In the genomic region with DNA sequence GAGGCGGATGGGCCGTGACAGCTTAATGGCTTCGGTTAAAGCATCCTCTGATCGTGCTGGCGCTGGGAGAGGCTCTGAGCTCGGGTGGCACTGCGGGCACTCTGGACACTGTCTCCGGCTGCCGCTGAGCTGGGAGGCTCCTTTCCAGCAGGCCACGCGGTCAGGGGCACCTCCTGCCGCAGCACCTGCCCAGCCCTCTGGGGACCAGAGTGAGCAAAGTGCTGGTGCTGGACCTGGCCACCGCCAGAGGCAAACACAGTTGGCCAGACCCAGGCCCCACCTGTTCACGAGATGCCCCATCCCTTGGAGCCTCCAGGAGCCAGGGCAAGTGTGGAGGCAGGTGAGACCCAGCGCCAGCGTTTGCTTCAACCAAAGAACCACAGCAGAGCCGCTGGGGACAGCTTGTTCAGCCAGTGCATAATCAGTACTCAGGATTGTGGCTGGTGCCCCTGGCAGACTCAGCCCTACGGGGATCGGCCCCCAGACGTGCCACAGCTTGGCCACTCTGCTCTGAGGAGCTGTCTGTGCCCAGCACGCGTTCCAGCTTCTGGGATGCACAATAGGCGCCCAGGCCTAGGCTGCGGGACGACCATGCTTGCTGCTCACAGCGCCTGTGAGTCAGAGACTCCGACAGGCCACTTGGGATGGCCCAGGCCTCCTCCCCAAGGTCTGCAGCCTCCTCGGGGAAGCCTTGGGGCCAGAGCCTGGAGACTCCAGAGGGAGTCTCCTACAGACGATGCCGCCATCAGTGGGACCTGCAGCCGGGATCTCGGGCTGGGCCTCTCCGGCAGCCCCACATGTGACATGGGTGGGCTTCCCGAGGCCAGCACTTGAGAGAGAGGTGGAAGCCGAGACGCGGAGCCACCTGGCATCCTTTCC, we compare ENCODE assay signal across 11 cellular contexts. TPM values are rescaled to one million over a fixed set of nuclear protein-coding genes. Genes with fewer than 3 reads are reported as not detected.
DNase-seq lines count a peak whose midpoint lies in the region; ATAC-seq and TF ChIP-seq lines count a peak whose summit lies in the region.
"Had no signal": no experiment of that assay in that cellular context is flagged by ENCODE, and none has a peak within 500 bp of the region (broad histone marks: within the 10 kb centered on the region; RNA-seq: fewer than 3 reads in every experiment).

No MANE protein-coding gene starts in this region.

- 74% methylated on average over 4 of the region's 37 CpGs for WGBS in right lobe of liver (ENCODE audit: insufficient coverage, low coverage, low lambda C conversion rate, missing lambda C conversion rate)

- H3K36me3 ChIP-seq in left ventricle myocardium inferior (no peaks in the 10 kb centered on the region), right atrium auricular region (no peaks in the 10 kb centered on the region), right lobe of liver (no peaks in the 10 kb centered on the region)

- H3K27me3 ChIP-seq in left ventricle myocardium inferior (ENCODE audit: low read depth) (peaks cover 52% of the 10 kb centered on the region), right atrium auricular region (no peaks in the 10 kb centered on the region), right lobe of liver (no peaks in the 10 kb centered on the region)

- intact Hi-C loops in left ventricle myocardium inferior (cut with micrococcal nuclease) (no loop called here), right lobe of liver (cut with DNase I) (no loop called here)
- intact Hi-C loops in activated CD8-positive, alpha-beta T cell treated with anti-CD3 and anti-CD28 coated beads for 36 hours (cut with micrococcal nuclease) = no loop called here

- no peaks in the 10 kb centered on the region for H3K9me3 Mint-ChIP-seq in activated CD8-positive, alpha-beta T cell treated with anti-CD3 and anti-CD28 coated beads for 36 hours
- H3K9me3 Mint-ChIP-seq: activated naive CD4-positive, alpha-beta T cell treated with anti-CD3 and anti-CD28 coated beads, Interleukin-2, amount 50 U/mL, for 24 hours; nephron had no signal

- H3K27ac ChIP-seq in left ventricle myocardium inferior (replicated peaks) (peak overlapping the region; percentile 66), right atrium auricular region (peak overlapping the region in 1 of 2 donors; percentile 17), right lobe of liver (peak overlapping the region; percentile 59 to 83 (median 65))

- H3K4me3 ChIP-seq in left ventricle myocardium inferior (no peak overlapping the region), right atrium auricular region (peak overlapping the region in 1 of 2 donors; percentile 2), right lobe of liver (no peak overlapping the region)

- H3K27ac Mint-ChIP-seq in activated CD8-positive, alpha-beta T cell treated with anti-CD3 and anti-CD28 coated beads for 36 hours = peak overlapping the region; percentile 69
- H3K27ac Mint-ChIP-seq: activated naive CD4-positive, alpha-beta T cell treated with anti-CD3 and anti-CD28 coated beads, Interleukin-2, amount 50 U/mL, for 24 hours; nephron had no signal

- H3K9me3 ChIP-seq in left ventricle myocardium inferior (replicated peaks) (no peaks in the 10 kb centered on the region), right atrium auricular region (no peaks in the 10 kb centered on the region), right lobe of liver (no peaks in the 10 kb centered on the region)

- DNase-seq in left ventricle myocardium inferior (no peak), right atrium auricular region (ENCODE audit: low spot score) (no peak), right lobe of liver (peak in 1 of 3 donors; percentile 28), GDM1 (lab: John Stamatoyannopoulos, UW) (no peak), NCI-H2196 (lab: John Stamatoyannopoulos, UW; ENCODE audit: unreplicated experiment) (no peak), hepatic stellate cell (ENCODE audit: low spot score) (no peak)
- DNase-seq in activated CD8-positive, alpha-beta T cell treated with anti-CD3 and anti-CD28 coated beads for 36 hours = no peak
- DNase-seq: NCI-H526 treated with DMSO at 0.1 percent for 48 hours had no signal

- ATAC-seq in activated CD8-positive, alpha-beta T cell treated with anti-CD3 and anti-CD28 coated beads for 36 hours = no peak
- ATAC-seq in right lobe of liver (no peak), GM21381 (IDR thresholded peaks at IDR 0.05; ENCODE audit: unreplicated experiment) (no peak)

- TF ChIP-seq CTCF in left ventricle myocardium inferior (IDR thresholded peaks at IDR 0.05; ENCODE audit: borderline replicate concordance) = no peak
- TF ChIP-seq CTCF in right atrium auricular region (IDR thresholded peaks at IDR 0.05) = no peak
- no peak for TF ChIP-seq CTCF in activated CD8-positive, alpha-beta T cell treated with anti-CD3 and anti-CD28 coated beads for 36 hours (IDR thresholded peaks at IDR 0.05)
- TF ChIP-seq CTCF in right lobe of liver (IDR thresholded peaks at IDR 0.05) = no peak

- peaks cover 18% of the 10 kb centered on the region for H3K27me3 Mint-ChIP-seq in activated CD8-positive, alpha-beta T cell treated with anti-CD3 and anti-CD28 coated beads for 36 hours

- CTCF ChIA-PET in activated CD8-positive, alpha-beta T cell treated with anti-CD3 and anti-CD28 coated beads for 36 hours (lab: Charles Lee) = interaction anchor here (0.9 to 2.9 kb wide), 4 partner anchors 13 to 188 kb away, joined by 3 to 19 read pairs (median 10); no protein-coding TSS in a partner anchor

- H3K4me1 Mint-ChIP-seq in activated CD8-positive, alpha-beta T cell treated with anti-CD3 and anti-CD28 coated beads for 36 hours (ENCODE audit: low read depth) = peaks cover 18% of the 10 kb centered on the region

- POLR2A ChIA-PET in activated CD8-positive, alpha-beta T cell treated with anti-CD3 and anti-CD28 coated beads for 36 hours (lab: Charles Lee) = interaction anchor here (1.0 to 2.1 kb wide), 6 partner anchors 8 to 323 kb away, joined by 3 to 10 read pairs (median 6); no protein-coding TSS in a partner anchor

- TF ChIP-seq POLR2A in right lobe of liver (IDR thresholded peaks at IDR 0.05) = no peak

- no peaks in the 10 kb centered on the region for H3K36me3 Mint-ChIP-seq in activated CD8-positive, alpha-beta T cell treated with anti-CD3 and anti-CD28 coated beads for 36 hours (ENCODE audit: low read depth)
- H3K36me3 Mint-ChIP-seq: activated naive CD4-positive, alpha-beta T cell treated with anti-CD3 and anti-CD28 coated beads, Interleukin-2, amount 50 U/mL, for 24 hours had no signal

- H3K4me3 Mint-ChIP-seq in activated CD8-positive, alpha-beta T cell treated with anti-CD3 and anti-CD28 coated beads for 36 hours = peak overlapping the region; percentile 56
- H3K4me3 Mint-ChIP-seq: nephron had no signal

- H3K4me1 ChIP-seq in left ventricle myocardium inferior (peaks cover 38% of the 10 kb centered on the region), right atrium auricular region (peaks cover 0 to 39% of the 10 kb centered on the region in 2 donors), right lobe of liver (peaks cover 0 to 31% (median 11%) of the 10 kb centered on the region in 4 donors)

RNA-seq across cellular contexts. Expression of a gene that starts 38.2 kb away (rescaled TPM):
- total RNA-seq in left ventricle myocardium inferior (12.7 TPM), right atrium auricular region (10 to 100 TPM; 13.4 to 19.8 TPM), right lobe of liver (1 to 10 TPM in 5 of 6 experiments, under 1 TPM in 1; 0.93 to 8.8 (median 4.3) TPM)
- 10 to 100 TPM; 66.5 to 68.4 TPM for total RNA-seq in activated CD8-positive, alpha-beta T cell treated with anti-CD3 and anti-CD28 coated beads for 36 hours
